ENCODE assay signal across 10 cellular contexts in genomic region chr13:25171170-25171516, GRCh38. TPM values are rescaled to one million over a fixed set of nuclear protein-coding genes. Genes with fewer than 3 reads are reported as not detected.
DNase-seq lines count a peak whose midpoint lies in the region; ATAC-seq and TF ChIP-seq lines count a peak whose summit lies in the region.
"Had no signal": no experiment of that assay in that cellular context is flagged by ENCODE, and none has a peak within 500 bp of the region (broad histone marks: within the 10 kb centered on the region; RNA-seq: fewer than 3 reads in every experiment).

No MANE protein-coding gene starts in this region.

- peaks cover 57 to 65% of the 10 kb centered on the region in 2 donors for H3K27me3 Mint-ChIP-seq in T-cell

- TF ChIP-seq EP300 in sigmoid colon (IDR thresholded peaks at IDR 0.05): no peak

- H3K27me3 ChIP-seq in esophagus squamous epithelium (peaks cover 15 to 85% (median 20%) of the 10 kb centered on the region in 4 donors), sigmoid colon (peaks cover 24 to 59% (median 38%) of the 10 kb centered on the region in 3 donors)

- H3K4me3 ChIP-seq in esophagus squamous epithelium (peak overlapping the region in 3 of 4 donors; percentile 17 to 60 (median 37)), sigmoid colon (peak overlapping the region; percentile 14 to 48 (median 40))

- H3K36me3 ChIP-seq in esophagus squamous epithelium (no peaks in the 10 kb centered on the region), sigmoid colon (no peaks in the 10 kb centered on the region)

- H3K9me3 ChIP-seq in esophagus squamous epithelium: no peaks in the 10 kb centered on the region
- H3K9me3 ChIP-seq in sigmoid colon: no peaks in the 10 kb centered on the region

- H3K4me3 Mint-ChIP-seq in T-cell: peak overlapping the region; percentile 37 to 62 (median 61)

- DNase-seq in GM13976 (ENCODE audit: low spot score) (peak; percentile 34), T-cell (no peak), esophagus squamous epithelium (lab: John Stamatoyannopoulos, UW) (no peak), sigmoid colon (no peak), superior temporal gyrus (ENCODE audit: extremely low spot score) (no peak)
- DNase-seq in stimulated activated CD4-positive, alpha-beta T cell treated with anti-CD3 and anti-CD28 coated beads, Interleukin-12 subunit alpha, Interleukin-12 subunit beta, amount 100 ng/mL, for 4 hours: no peak
- DNase-seq: foreskin keratinocyte had no signal

- H3K9me3 Mint-ChIP-seq in T-cell: no peaks in the 10 kb centered on the region

- 0% methylated on average over 7 of the region's 36 CpGs; no CpG with 5 or more reads in 1 of the 2 donors for WGBS in esophagus squamous epithelium, 2 donors
- 3 to 11% methylated on average over 36 of the region's 36 CpGs for WGBS in sigmoid colon, 2 donors

- CTCF ChIA-PET in T-cell (lab: Charles Lee): no interaction called here

- ATAC-seq in T-cell (replicated peaks in 1 of 4) (peak in 1 of 4 experiments; percentile 19), GM21390 (IDR thresholded peaks at IDR 0.05; ENCODE audit: unreplicated experiment) (no peak), HG03159 (IDR thresholded peaks at IDR 0.05; ENCODE audit: unreplicated experiment) (no peak)

- TF ChIP-seq CTCF in GM13976 (IDR thresholded peaks at IDR 0.05; ENCODE audit: borderline replicate concordance, control extremely low read depth, extremely low read depth, insufficient read depth, missing control alignments) (no peak), esophagus squamous epithelium (IDR thresholded peaks at IDR 0.05) (no peak), sigmoid colon (IDR thresholded peaks at IDR 0.05) (no peak)

- no peak overlapping the region for H3K27ac ChIP-seq in esophagus squamous epithelium
- peak overlapping the region in 1 of 4 donors; percentile 56 for H3K27ac ChIP-seq in sigmoid colon
- H3K27ac ChIP-seq: foreskin keratinocyte had no signal

- H3K27ac Mint-ChIP-seq in T-cell: no peak overlapping the region

- peaks cover 11 to 17% (median 12%) of the 10 kb centered on the region in 3 donors for H3K4me1 Mint-ChIP-seq in T-cell

- H3K36me3 Mint-ChIP-seq in T-cell: no peaks in the 10 kb centered on the region

- TF ChIP-seq POLR2A in esophagus squamous epithelium (IDR thresholded peaks at IDR 0.05): no peak
- no peak for TF ChIP-seq POLR2A in sigmoid colon (IDR thresholded peaks at IDR 0.05)

- H3K4me1 ChIP-seq in esophagus squamous epithelium: peaks cover 8 to 20% (median 16%) of the 10 kb centered on the region in 3 donors
- H3K4me1 ChIP-seq in sigmoid colon: peaks cover 0 to 18% (median 17%) of the 10 kb centered on the region in 4 donors
- H3K4me1 ChIP-seq: foreskin keratinocyte had no signal

- POLR2A ChIA-PET in T-cell (lab: Charles Lee): no interaction called here

- in situ Hi-C loops in GM13976 (cut with MboI; ENCODE audit: low sequenced_read_pairs, unreplicated experiment): no loop called here

- intact Hi-C loops in esophagus squamous epithelium (cut with DNase I) (no loop called here), sigmoid colon (cut with DNase I) (no loop called here)

RNA-seq across cellular contexts. Expression of gene AMER2, which starts 0.9 kb away (rescaled TPM):
- under 1 TPM in 1 of 5 donors, not detected in 4; 0.03 TPM for total RNA-seq in T-cell
- total RNA-seq in esophagus squamous epithelium: not detected
- 1 to 10 TPM in 3 of 4 donors, under 1 TPM in 1; 0.49 to 2.4 (median 1.3) TPM for total RNA-seq in sigmoid colon
- under 1 TPM in 1 of 3 donors, not detected in 2; 0.09 TPM for polyA plus RNA-seq in sigmoid colon
- total RNA-seq: activated CD8-positive, alpha-beta memory T cell treated with anti-CD3 and anti-CD28 coated beads for 36 hours; foreskin keratinocyte had no signal
- polyA plus RNA-seq: foreskin keratinocyte had no signal
